Comparison of ENCODE assay signal across 20 cellular contexts in the genomic region with DNA sequence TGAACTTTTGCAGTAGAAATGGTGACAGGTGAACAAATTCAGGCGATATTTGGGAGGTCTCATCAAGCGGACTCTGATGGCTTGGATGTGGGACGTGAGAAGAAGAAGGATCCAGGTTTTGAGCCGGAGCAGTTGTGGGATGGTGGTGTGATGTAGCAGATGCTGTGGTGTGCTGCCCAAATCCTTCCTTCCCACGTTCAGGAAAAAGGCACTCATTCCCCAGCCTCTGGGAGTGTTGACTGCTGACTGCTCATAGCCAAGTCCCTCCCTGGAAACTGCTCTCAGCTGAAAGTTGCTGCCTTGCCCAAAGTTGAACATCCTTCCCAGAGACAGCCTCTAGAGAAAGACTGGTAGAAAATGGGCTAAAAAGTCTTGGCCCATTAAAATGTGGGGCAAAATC.
"Had no signal": no experiment of that assay in that cellular context is flagged by ENCODE, and none has a peak within 500 bp of the region (broad histone marks: within the 10 kb centered on the region; RNA-seq: fewer than 3 reads in every experiment).

No MANE protein-coding gene starts in this region.

- H3K9me3 ChIP-seq: esophagus muscularis mucosa, gastrocnemius medialis, heart left ventricle, left lung, lower lobe of right lung had no signal

- H3K27me3 ChIP-seq: dorsolateral prefrontal cortex, esophagus muscularis mucosa, gastrocnemius medialis, heart left ventricle, hepatocyte, left lung had no signal

- H3K4me2 ChIP-seq: hepatocyte had no signal

- DNase-seq: dermis blood vessel endothelial cell; effector CD4-positive, alpha-beta T cell; effector memory CD4-positive, alpha-beta T cell; foreskin fibroblast; foreskin melanocyte; gastrocnemius medialis; heart left ventricle; hypothalamus; left cardiac atrium; left lung; left ventricle myocardium superior; lower lobe of right lung; mesendoderm; midbrain; naive B cell; naive thymus-derived CD8-positive, alpha-beta T cell had no signal

- H3K79me2 ChIP-seq: hepatocyte had no signal

- H3K4me1 ChIP-seq: gastrocnemius medialis, heart left ventricle, left lung had no signal

- H3K27ac ChIP-seq: coronary artery, dorsolateral prefrontal cortex, esophagus muscularis mucosa, gastrocnemius medialis, heart left ventricle, hepatocyte, left lung, lower lobe of right lung had no signal

- H3K4me3 ChIP-seq: coronary artery, dorsolateral prefrontal cortex, esophagus muscularis mucosa, gastrocnemius medialis, heart left ventricle, hepatocyte, left lung, lower lobe of right lung had no signal

- H2AFZ ChIP-seq: hepatocyte had no signal

- H3K36me3 ChIP-seq: esophagus muscularis mucosa, gastrocnemius medialis, heart left ventricle, left lung, lower lobe of right lung had no signal
